In genomic region chr6:116217069-116217468, GRCh38 we compare ENCODE assay signal across 8 cellular contexts. TPM values are rescaled to one million over a fixed set of nuclear protein-coding genes. Genes with fewer than 3 reads are reported as not detected.
DNase-seq lines count a peak whose midpoint lies in the region; ATAC-seq and TF ChIP-seq lines count a peak whose summit lies in the region.

No MANE protein-coding gene starts in this region.

- H2AFZ ChIP-seq in OCI-LY3 (ENCODE audit: low read depth, low read length) = no peak overlapping the region

- DNase-seq in GDM1 (lab: John Stamatoyannopoulos, UW) (peak; percentile 3), HFF-Myc (ENCODE audit: extremely low read depth, low read depth) (no peak), dorsolateral prefrontal cortex (no peak), mucosa of descending colon (no peak)

- H3K4me1 ChIP-seq in OCI-LY3 (ENCODE audit: low read length) (peaks cover 7% of the 10 kb centered on the region; the same call in 1 of the 2 replicates), mucosa of descending colon (ENCODE audit: low read depth) (no peaks in the 10 kb centered on the region)

- H3K4me3 ChIP-seq in HFF-Myc (replicated peaks; ENCODE audit: low read depth, low read length) (no peak overlapping the region), OCI-LY3 (ENCODE audit: low read length) (no peak overlapping the region), dorsolateral prefrontal cortex (peak overlapping the region in 46 of 59 donors; percentile 2 to 56 (median 28)), mucosa of descending colon (no peak overlapping the region)

- ATAC-seq in mucosa of descending colon = peak; percentile 51
- ATAC-seq in HG03439 (IDR thresholded peaks at IDR 0.05; ENCODE audit: unreplicated experiment) = no peak
- ATAC-seq in HG02763 (IDR thresholded peaks at IDR 0.05; ENCODE audit: unreplicated experiment) = no peak
- no peak for ATAC-seq in HG03045 (IDR thresholded peaks at IDR 0.05; ENCODE audit: unreplicated experiment)

- intact Hi-C loops in dorsolateral prefrontal cortex (cut with DNase I) (loop anchor here in 1 of 2 donors (5.0 to 10.0 kb wide), 2 partner anchors 50 to 112 kb away; partner anchors contain the start of gene NT5DC1), mucosa of descending colon (cut with DNase I, micrococcal nuclease) (no loop called here)

- no peaks in the 10 kb centered on the region for H3K79me2 ChIP-seq in OCI-LY3 (ENCODE audit: low read length)

- H3K27me3 ChIP-seq in OCI-LY3 (ENCODE audit: low read depth, low read length) (no peaks in the 10 kb centered on the region), dorsolateral prefrontal cortex (no peaks in the 10 kb centered on the region)

- H4K20me1 ChIP-seq in OCI-LY3 (ENCODE audit: insufficient read depth, low read length) = no peaks in the 10 kb centered on the region

- H3K4me2 ChIP-seq in OCI-LY3 (ENCODE audit: low read length) = no peak overlapping the region

- TF ChIP-seq CTCF in HFF-Myc (IDR thresholded peaks at IDR 0.05; ENCODE audit: low read depth, low read length, missing control alignments) (peak; percentile 30), OCI-LY3 (IDR thresholded peaks at IDR 0.05; ENCODE audit: low read depth, low read length) (peak; percentile 48), dorsolateral prefrontal cortex (IDR thresholded peaks at IDR 0.05 in 54 of 56, conservative IDR thresholded peaks at IDR 0.05 in 2 of 56; ENCODE audit: low read depth in 1 of 56, partially characterized antibody in 56 of 56) (peak; percentile 49 to 79 (median 67)), mucosa of descending colon (IDR thresholded peaks at IDR 0.05) (peak; percentile 20)

- H3K9ac ChIP-seq in OCI-LY3 (ENCODE audit: low read length) = no peak overlapping the region

- H3K27ac ChIP-seq in OCI-LY3 (ENCODE audit: low read length) (no peak overlapping the region), dorsolateral prefrontal cortex (peak overlapping the region in 51 of 59 donors; percentile 7 to 78 (median 60))

- H3K9me3 ChIP-seq in OCI-LY3 (ENCODE audit: insufficient read depth, low read length) (no peaks in the 10 kb centered on the region), mucosa of descending colon (no peaks in the 10 kb centered on the region)

- H3K36me3 ChIP-seq in OCI-LY3 (replicated peaks; ENCODE audit: low read depth, low read length) (no peaks in the 10 kb centered on the region), mucosa of descending colon (ENCODE audit: low read depth) (no peaks in the 10 kb centered on the region)

RNA-seq across cellular contexts. Expression of gene TSPYL4, which starts 36.8 kb away (rescaled TPM):
- 100 to 1,000 TPM in 113 of 120 experiments, 10 to 100 TPM in 7; 69.8 to 228 (median 162) TPM for total RNA-seq in dorsolateral prefrontal cortex
- 10 to 100 TPM in 1 of 3 donors, 1 to 10 TPM in 2; 6.1 to 16.8 (median 9.5) TPM for total RNA-seq in mucosa of descending colon

Comparison
In these comparisons a context has a peak if more than half of its experiments do, and no peak if none do; other contexts are left out.
1. H3K4me3 ChIP-seq: peak in dorsolateral prefrontal cortex (46 of 59); none in HFF-Myc (single experiment), OCI-LY3 (single experiment) and mucosa of descending colon (single experiment).
2. Peak in every context shown above with its lines, with median percentiles within 50 percentile points of each other: CTCF ChIP-seq.